1 cellular context compared by ENCODE assay signal in genomic region chr1:156337052-156337887, GRCh38.
TF ChIP-seq lines count a peak whose summit lies in the region.

No MANE protein-coding gene starts in this region.

TF ChIP-seq in K562, 482 proteins besides CTCF, POLR2A, EP300 and RAD21 (continues in another document):
- peak; percentile 76; the same call in 1 of the 2 replicates for TF ChIP-seq ADNP (tag; IDR thresholded peaks at IDR 0.05)
- no peak for TF ChIP-seq ESRRB (CRISPR knock-in tag; IDR thresholded peaks at IDR 0.05; ENCODE audit: borderline replicate concordance)
- peak in 1 of 2 experiments; percentile 40; a peak in 1 of 4 replicates for TF ChIP-seq HDAC1 (IDR thresholded peaks at IDR 0.05)
- no peak for TF ChIP-seq CHD2 (IDR thresholded peaks at IDR 0.05; ENCODE audit: low read depth, low read length)
- TF ChIP-seq TEAD4 (IDR thresholded peaks at IDR 0.05; ENCODE audit: low read length) = no peak
- TF ChIP-seq TEAD4 (CRISPR knock-in tag; IDR thresholded peaks at IDR 0.05; ENCODE audit: borderline replicate concordance) = no peak
- no peak for TF ChIP-seq RFX1 (IDR thresholded peaks at IDR 0.05)
- peak; percentile 88 for TF ChIP-seq SMARCA5 (IDR thresholded peaks at IDR 0.05)
- TF ChIP-seq THRAP3 (IDR thresholded peaks at IDR 0.05; ENCODE audit: borderline replicate concordance) = 0 out of 2 replicates have a peak, but pooled peaks have one; percentile 53
- TF ChIP-seq ZNF354B (CRISPR knock-in tag; IDR thresholded peaks at IDR 0.05) = no peak
- no peak for TF ChIP-seq ZBTB9 (CRISPR knock-in tag; IDR thresholded peaks at IDR 0.05)
- TF ChIP-seq ZBTB2 (IDR thresholded peaks at IDR 0.05) = no peak; the same call in 1 of the 2 replicates
- no peak for TF ChIP-seq SMARCC2 (IDR thresholded peaks at IDR 0.05; ENCODE audit: low read depth)
- TF ChIP-seq NKRF (IDR thresholded peaks at IDR 0.05; ENCODE audit: borderline replicate concordance) = 0 out of 2 replicates have a peak, but pooled peaks have one; percentile 12
- TF ChIP-seq RHOXF2B (CRISPR knock-in tag; conservative IDR thresholded peaks at IDR 0.05) = no peak
- TF ChIP-seq TFAP4 (CRISPR knock-in tag; IDR thresholded peaks at IDR 0.05; ENCODE audit: borderline replicate concordance) = 0 out of 2 replicates have a peak, but pooled peaks have one; percentile 25
- TF ChIP-seq BCOR (IDR thresholded peaks at IDR 0.05) = peak; percentile 94
- TF ChIP-seq MTA3 (IDR thresholded peaks at IDR 0.05; ENCODE audit: borderline replicate concordance) = no peak
- peak; percentile 62 for TF ChIP-seq SAP30 (IDR thresholded peaks at IDR 0.05; ENCODE audit: borderline replicate concordance, insufficient read depth, low read depth, low read length, poor library complexity, severe bottlenecking)
- no peak for TF ChIP-seq HMGXB4 (CRISPR knock-in tag; IDR thresholded peaks at IDR 0.05)
- TF ChIP-seq ETV5 (CRISPR knock-in tag; IDR thresholded peaks at IDR 0.05; ENCODE audit: low read depth) = no peak
- TF ChIP-seq RFX5 (IDR thresholded peaks at IDR 0.05; ENCODE audit: low read depth, low read length) = no peak
- 0 out of 2 replicates have a peak, but pooled peaks have one; percentile 34 for TF ChIP-seq DPF2 (IDR thresholded peaks at IDR 0.05)
- TF ChIP-seq NBN (IDR thresholded peaks at IDR 0.05; ENCODE audit: low read depth) = no peak
- TF ChIP-seq ZBTB5 (IDR thresholded peaks at IDR 0.05) = peak; percentile 40; the same call in 1 of the 2 replicates
- TF ChIP-seq PKNOX1 (IDR thresholded peaks at IDR 0.05) = no peak
- TF ChIP-seq ZNF444 (CRISPR knock-in tag; IDR thresholded peaks at IDR 0.05) = no peak
- no peak for TF ChIP-seq KLF16 (IDR thresholded peaks at IDR 0.05)
- TF ChIP-seq RUNX1 (IDR thresholded peaks at IDR 0.05; ENCODE audit: low read depth) = no peak
- no peak for TF ChIP-seq POLR2B (IDR thresholded peaks at IDR 0.05; ENCODE audit: low read depth, partially characterized antibody)
- no peak for TF ChIP-seq RNF219 (CRISPR knock-in tag; IDR thresholded peaks at IDR 0.05)
- 0 out of 2 replicates have a peak, but pooled peaks have one; percentile 67 for TF ChIP-seq YBX1 (IDR thresholded peaks at IDR 0.05)
- peak; percentile 33; the same call in 1 of the 2 replicates for TF ChIP-seq EGR1 (conservative IDR thresholded peaks at IDR 0.05)
- TF ChIP-seq ZNF431 (CRISPR knock-in tag; IDR thresholded peaks at IDR 0.05) = 0 out of 2 replicates have a peak, but pooled peaks have one; percentile 12
- TF ChIP-seq HOMEZ (CRISPR knock-in tag; IDR thresholded peaks at IDR 0.05) = no peak
- TF ChIP-seq TRIM24 (IDR thresholded peaks at IDR 0.05) = peak; percentile 12 to 26; a peak in 1 of 4 replicates
- TF ChIP-seq CREB3 (tag; conservative IDR thresholded peaks at IDR 0.05; ENCODE audit: low read depth) = no peak
- no peak for TF ChIP-seq STAT6 (CRISPR knock-in tag; IDR thresholded peaks at IDR 0.05)
- TF ChIP-seq CBFA2T2 (conservative IDR thresholded peaks at IDR 0.05) = no peak
- TF ChIP-seq ARHGAP35 (IDR thresholded peaks at IDR 0.05; ENCODE audit: partially characterized antibody) = no peak
- TF ChIP-seq CXXC5 (CRISPR knock-in tag; IDR thresholded peaks at IDR 0.05) = 0 out of 2 replicates have a peak, but pooled peaks have one; percentile 13
